Comparison of ENCODE assay signal across 8 cellular contexts in genomic region chr6:291148-291696, GRCh38. TPM values are rescaled to one million over a fixed set of nuclear protein-coding genes. Genes with fewer than 3 reads are reported as not detected.
DNase-seq lines count a peak whose midpoint lies in the region; ATAC-seq, FAIRE-seq and TF ChIP-seq lines count a peak whose summit lies in the region.

No MANE protein-coding gene starts in this region.

- H3K4me3 Mint-ChIP-seq in naive B cell, result peak overlapping the region in 7 of 8 donors; percentile 75 to 94 (median 88)

- ATAC-seq in naive B cell (ENCODE audit: low read depth in 2 of 2) (no peak), HG03280 (IDR thresholded peaks at IDR 0.05; ENCODE audit: unreplicated experiment) (no peak)

- no peaks in the 10 kb centered on the region for H4K20me1 ChIP-seq in BLaER1 treated with 17β-estradiol and CSF1 and Interleukin-3, amounts not matched to agents 10 nM and 100 nM
- H4K20me1 ChIP-seq in KMS-11 (ENCODE audit: insufficient read depth), result no peaks in the 10 kb centered on the region

- peak overlapping the region; percentile 79 to 95 (median 87) for H3K4me2 ChIP-seq in BLaER1 treated with 17β-estradiol and CSF1 and Interleukin-3, amounts not matched to agents 10 nM and 100 nM
- H3K4me2 ChIP-seq in KMS-11, result peak overlapping the region; percentile 77

- no peaks in the 10 kb centered on the region for H3K36me3 Mint-ChIP-seq in naive B cell

- peak overlapping the region; percentile 86 to 95 (median 89) for H3K9ac ChIP-seq in BLaER1 treated with 17β-estradiol and CSF1 and Interleukin-3, amounts not matched to agents 10 nM and 100 nM
- peak overlapping the region; percentile 89 for H3K9ac ChIP-seq in KMS-11

- DNase-seq in naive B cell (no peak), DMS153 treated with DMSO at 0.1 percent for 48 hours (lab: John Stamatoyannopoulos, UW; ENCODE audit: unreplicated experiment) (no peak), NCI-H128 (lab: John Stamatoyannopoulos, UW; ENCODE audit: unreplicated experiment) (no peak), H54 (ENCODE audit: insufficient read length, low spot score) (no peak)

- no peak for FAIRE-seq in H54 (lab: Jason Lieb, UNC)

- peak overlapping the region; percentile 60 to 78 (median 71) for H3K4me3 ChIP-seq in BLaER1 treated with 17β-estradiol and CSF1 and Interleukin-3, amounts not matched to agents 10 nM and 100 nM
- peak overlapping the region; percentile 61 for H3K4me3 ChIP-seq in KMS-11 (IDR thresholded peaks at IDR 0.05; ENCODE audit: insufficient read depth, low read depth, low read length)

- no peaks in the 10 kb centered on the region for H3K36me3 ChIP-seq in BLaER1 treated with 17β-estradiol and CSF1 and Interleukin-3, amounts not matched to agents 10 nM and 100 nM
- no peaks in the 10 kb centered on the region for H3K36me3 ChIP-seq in KMS-11 (ENCODE audit: insufficient read depth)

- H3K27ac Mint-ChIP-seq in naive B cell, result peak overlapping the region in 5 of 6 donors; percentile 95 to 99 (median 95)

- no peaks in the 10 kb centered on the region for H3K27me3 ChIP-seq in BLaER1 treated with 17β-estradiol and CSF1 and Interleukin-3, amounts not matched to agents 10 nM and 100 nM
- H3K27me3 ChIP-seq in KMS-11 (ENCODE audit: insufficient read depth, low read depth), result no peaks in the 10 kb centered on the region

- H3K4me1 ChIP-seq in BLaER1 treated with 17β-estradiol and CSF1 and Interleukin-3, amounts not matched to agents 10 nM and 100 nM, result peaks cover 60 to 82% (median 70%) of the 10 kb centered on the region in 10 experiments
- H3K4me1 ChIP-seq in KMS-11 (ENCODE audit: low read depth, poor library complexity, severe bottlenecking), result peaks cover 48% of the 10 kb centered on the region

- H3K27me3 Mint-ChIP-seq in naive B cell, result no peaks in the 10 kb centered on the region

- H3K4me1 Mint-ChIP-seq in naive B cell, result peaks cover 70 to 78% (median 71%) of the 10 kb centered on the region in 3 donors

- peaks cover 0 to 11% (median 0%) of the 10 kb centered on the region in 11 experiments; a peak in 8 of 22 replicates for H3K9me3 ChIP-seq in BLaER1 treated with 17β-estradiol and CSF1 and Interleukin-3, amounts not matched to agents 10 nM and 100 nM (replicated peaks in 1 of 11)

- H3K79me2 ChIP-seq in KMS-11 (ENCODE audit: insufficient read depth, low read depth), result peaks cover 46% of the 10 kb centered on the region

- H3K27ac ChIP-seq in BLaER1 treated with 17β-estradiol and CSF1 and Interleukin-3, amounts not matched to agents 10 nM and 100 nM, result peak overlapping the region; percentile 84 to 96 (median 91)
- H3K27ac ChIP-seq in KMS-11 (peak overlapping the region; percentile 88), cingulate gyrus (ENCODE audit: low read depth, low read length) (peak overlapping the region; percentile 90)

- TF ChIP-seq POLR2A in H54 (IDR thresholded peaks at IDR 0.05; ENCODE audit: low read depth, low read length), result no peak

- no peak for TF ChIP-seq CTCF in KMS-11 (conservative IDR thresholded peaks at IDR 0.05; ENCODE audit: low read depth, low read length)

- H3K9me3 Mint-ChIP-seq in naive B cell, result no peaks in the 10 kb centered on the region

- peak overlapping the region; percentile 48 for H2AFZ ChIP-seq in KMS-11 (ENCODE audit: low read depth)

RNA-seq across cellular contexts. Expression of gene DUSP22, which starts 1.1 kb away (rescaled TPM):
- polyA plus RNA-seq in naive B cell (ENCODE audit: low read depth in 6 of 6), result 100 to 1,000 TPM in 5 of 6 donors, 10 to 100 TPM in 1; 89.6 to 177 (median 134) TPM
